In the genomic region with DNA sequence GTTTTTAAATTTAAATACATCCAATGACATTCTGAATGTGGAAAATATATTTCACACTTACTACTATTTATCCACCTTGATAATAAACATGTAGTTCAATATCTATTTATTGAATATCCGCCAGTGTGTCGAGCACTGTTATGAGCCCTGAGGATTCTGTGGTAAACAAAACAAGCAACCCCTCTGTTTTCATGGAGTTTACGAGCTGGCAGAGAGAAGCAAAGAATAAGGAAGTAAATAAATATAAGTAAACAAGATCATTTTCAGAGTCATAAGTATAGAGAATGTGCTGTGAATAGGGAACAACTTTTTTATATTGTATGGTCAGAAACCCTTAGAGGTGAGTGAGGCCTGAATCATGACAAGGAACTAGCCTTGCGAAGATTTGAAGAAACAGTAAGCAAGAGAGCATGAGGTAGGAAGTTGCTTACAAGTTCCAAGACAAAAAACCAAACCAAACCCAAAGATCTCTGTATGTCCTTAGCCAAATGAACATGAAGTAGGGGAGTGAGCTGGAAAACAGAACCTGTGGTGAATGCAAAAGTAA, we compare ENCODE assay signal across 19 cellular contexts.
"Had no signal": no experiment of that assay in that cellular context is flagged by ENCODE, and none has a peak within 500 bp of the region (broad histone marks: within the 10 kb centered on the region; RNA-seq: fewer than 3 reads in every experiment).

No MANE protein-coding gene starts in this region.

- H3K4me3 ChIP-seq: gastrocnemius medialis, heart right ventricle, right atrium auricular region, sigmoid colon, skin epidermis, testis, transverse colon had no signal

- H3K36me3 ChIP-seq: gastrocnemius medialis, heart right ventricle, neutrophil, right atrium auricular region, sigmoid colon, transverse colon had no signal

- DNase-seq: cortex of kidney; effector memory CD4-positive, alpha-beta T cell; gastrocnemius medialis; heart right ventricle; islet precursor cell; mammary epithelial cell; naive thymus-derived CD8-positive, alpha-beta T cell; sigmoid colon; stimulated activated CD4-positive, alpha-beta T cell treated with anti-CD3 and anti-CD28 coated beads, Interleukin-2, amount 100 ng/mL, for 24 hours; stimulated activated CD4-positive, alpha-beta T cell treated with anti-CD3 and anti-CD28 coated beads, Interleukin-4, amount 100 ng/mL, for 4 hours; stimulated activated naive B cell treated with anti-CD40 and anti-IgM and Interleukin-4, amounts not matched to agents 10 μg/mL and 1 μg/mL and 100 μg/mL, for 72 hours; stimulated activated naive CD8-positive, alpha-beta T cell treated with anti-CD3 and anti-CD28 coated beads, Interleukin-15, amount 100 ng/mL, for 72 hours; testis; transverse colon had no signal

- H3K27ac ChIP-seq: gastrocnemius medialis, heart right ventricle, neutrophil, right atrium auricular region, sigmoid colon, skin epidermis, testis, transverse colon had no signal

- ATAC-seq: esophagus mucosa; gastrocnemius medialis; heart right ventricle; left lobe of liver; naive thymus-derived CD8-positive, alpha-beta T cell; stimulated activated naive B cell treated with anti-CD40 and anti-IgM and Interleukin-4, amounts not matched to agents 10 μg/mL and 1 μg/mL and 100 μg/mL, for 72 hours; stimulated activated naive CD8-positive, alpha-beta T cell treated with anti-CD3 and anti-CD28 coated beads, Interleukin-15, amount 100 ng/mL, for 72 hours had no signal

- H3K27me3 ChIP-seq: gastrocnemius medialis, heart right ventricle, neutrophil, right atrium auricular region, sigmoid colon, testis, transverse colon had no signal

- H3K9me3 ChIP-seq: gastrocnemius medialis, heart right ventricle, neutrophil, right atrium auricular region, sigmoid colon, testis, transverse colon had no signal

- H3K4me1 ChIP-seq: testis had no signal
